In the genomic region with DNA sequence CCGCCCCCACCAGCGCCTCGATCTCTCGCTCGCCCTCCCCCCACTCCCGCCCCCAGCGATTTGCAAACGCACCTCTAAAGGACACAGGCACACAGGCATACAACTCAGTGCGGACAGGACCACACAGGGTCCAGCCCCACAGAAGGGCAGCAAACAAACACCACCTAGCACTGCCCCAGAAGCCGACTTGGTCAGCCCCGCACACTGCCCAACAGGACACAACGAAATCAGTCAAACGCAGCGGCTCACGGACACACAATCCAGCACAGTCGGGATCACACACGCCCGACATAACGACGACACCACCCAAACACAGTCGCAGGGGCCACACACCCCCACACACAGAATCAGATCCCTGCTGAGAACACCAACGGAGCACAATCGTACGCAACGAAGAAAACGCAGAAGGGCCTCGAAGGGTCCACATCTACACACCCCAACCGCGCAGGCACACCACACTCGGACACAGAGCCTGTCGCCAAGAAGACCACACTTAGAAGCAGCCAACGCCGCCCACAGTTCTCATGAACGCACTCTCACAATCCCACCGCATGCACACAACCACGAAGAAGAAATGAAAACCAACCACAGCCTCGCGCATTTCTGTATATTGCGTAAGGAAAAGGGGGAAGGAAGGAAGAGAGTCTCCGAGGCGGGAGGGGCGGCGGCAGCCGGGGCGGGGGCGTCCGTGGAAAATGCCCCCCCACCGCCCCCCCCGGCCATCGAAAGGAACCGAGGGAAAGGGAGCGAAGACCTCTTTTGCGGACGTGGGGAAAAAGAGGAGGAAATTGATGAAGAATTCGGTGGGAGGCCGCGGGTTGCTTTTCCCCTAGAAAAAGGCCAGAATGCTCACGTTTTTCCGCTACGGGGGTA, we compare ENCODE assay signal across 8 cellular contexts. TPM values are rescaled to one million over a fixed set of nuclear protein-coding genes. Genes with fewer than 3 reads are reported as not detected.
DNase-seq lines count a peak whose midpoint lies in the region; ATAC-seq and TF ChIP-seq lines count a peak whose summit lies in the region.

No MANE protein-coding gene starts in this region.

- H3K4me3 ChIP-seq in GM06990 (replicated peaks; ENCODE audit: low read depth, low read length): no peak overlapping the region
- peak overlapping the region in 3 of 4 donors; percentile 27 to 42 (median 34) for H3K4me3 ChIP-seq in Peyer's patch
- H3K4me3 ChIP-seq in choroid plexus epithelial cell (ENCODE audit: low read depth, low read length): peak overlapping the region; percentile 17
- peak overlapping the region; percentile 21 to 29 (median 27) for H3K4me3 ChIP-seq in right lobe of liver

- H3K27ac ChIP-seq in Peyer's patch (peak overlapping the region; percentile 38 to 67 (median 52)), right lobe of liver (peak overlapping the region; percentile 50 to 85 (median 56)), substantia nigra (ENCODE audit: low read depth, low read length, poor library complexity, severe bottlenecking) (peak overlapping the region; percentile 69)

- 1% methylated on average over 37 of the region's 60 CpGs for WGBS in right lobe of liver (ENCODE audit: insufficient coverage, low coverage, low lambda C conversion rate, missing lambda C conversion rate)

- no peak for TF ChIP-seq CTCF in GM06990 (IDR thresholded peaks at IDR 0.05; ENCODE audit: insufficient read depth, low read length, poor library complexity, severe bottlenecking)
- TF ChIP-seq CTCF in Peyer's patch (IDR thresholded peaks at IDR 0.05): no peak
- TF ChIP-seq CTCF in choroid plexus epithelial cell (conservative IDR thresholded peaks at IDR 0.05; ENCODE audit: low read depth, low read length): no peak
- TF ChIP-seq CTCF in right lobe of liver (IDR thresholded peaks at IDR 0.05): no peak

- H3K4me1 ChIP-seq in Peyer's patch: peaks cover 4 to 25% (median 9%) of the 10 kb centered on the region in 4 donors
- no peaks in the 10 kb centered on the region for H3K4me1 ChIP-seq in right lobe of liver

- TF ChIP-seq POLR2A in Peyer's patch (IDR thresholded peaks at IDR 0.05): no peak
- TF ChIP-seq POLR2A in right lobe of liver (IDR thresholded peaks at IDR 0.05): peak; percentile 9

- H3K27me3 ChIP-seq in GM06990 (replicated peaks; ENCODE audit: control insufficient read depth, insufficient read depth, low read length) (peaks cover 8% of the 10 kb centered on the region), Peyer's patch (peaks cover 0 to 48% of the 10 kb centered on the region in 2 donors), right lobe of liver (peaks cover 9 to 50% of the 10 kb centered on the region in 2 donors)

- H3K9me3 ChIP-seq in Peyer's patch (no peaks in the 10 kb centered on the region), right lobe of liver (no peaks in the 10 kb centered on the region)

- peak; percentile 50 for DNase-seq in GM06990 (ENCODE audit: extremely low read depth, insufficient read length)
- DNase-seq in Peyer's patch: peak in 2 of 3 donors; percentile 53 to 60
- peak; percentile 55 for DNase-seq in choroid plexus epithelial cell (ENCODE audit: low read depth)
- no peak for DNase-seq in right lobe of liver
- peak in 20 of 49 donors; percentile 9 to 58 (median 37) for DNase-seq in substantia nigra (lab: John Stamatoyannopoulos, UW)
- DNase-seq in NCI-H1694 treated with DMSO at 0.1 percent for 48 hours (lab: John Stamatoyannopoulos, UW): no peak

- intact Hi-C loops in right lobe of liver (cut with DNase I): no loop called here

- no peaks in the 10 kb centered on the region for H3K36me3 ChIP-seq in GM06990 (ENCODE audit: control insufficient read depth, insufficient read depth, low read length)
- H3K36me3 ChIP-seq in Peyer's patch: no peaks in the 10 kb centered on the region
- H3K36me3 ChIP-seq in right lobe of liver: no peaks in the 10 kb centered on the region

- ATAC-seq in right lobe of liver (peak; percentile 41 to 46 (median 43)), HG03442 (IDR thresholded peaks at IDR 0.05; ENCODE audit: unreplicated experiment) (no peak), HG02885 (IDR thresholded peaks at IDR 0.05; ENCODE audit: poor library complexity, unreplicated experiment) (no peak)

RNA-seq across cellular contexts. Expression of gene TAL1, which starts 0.5 kb away (rescaled TPM):
- total RNA-seq in Peyer's patch (1 to 10 TPM; 1.2 to 7.4 (median 2.9) TPM), right lobe of liver (1 to 10 TPM in 4 of 6 experiments, under 1 TPM in 2; 0.43 to 4.5 (median 1.8) TPM)

RNA-seq across cellular contexts. Expression of gene PDZK1IP1, which starts 41.7 kb away (rescaled TPM):
- 100 to 1,000 TPM in 2 of 4 donors, 10 to 100 TPM in 1, 1 to 10 TPM in 1; 5.8 to 224 (median 104) TPM for total RNA-seq in Peyer's patch
- 10 to 100 TPM in 2 of 6 experiments, 1 to 10 TPM in 2, under 1 TPM in 2; 0.24 to 44.3 (median 5.4) TPM for total RNA-seq in right lobe of liver

Comparison
In these comparisons a context has a peak if more than half of its experiments do, and no peak if none do; other contexts are left out.
1. DNase-seq: peak in GM06990 (single experiment), Peyer's patch (2 of 3) and choroid plexus epithelial cell (single experiment); none in right lobe of liver (0 of 3) and NCI-H1694 treated with DMSO at 0.1 percent for 48 hours (single experiment).
2. ATAC-seq: peak in right lobe of liver (4 of 4); none in HG03442 (single experiment) and HG02885 (single experiment).
3. Peak in every context shown above with its lines, with median percentiles within 50 percentile points of each other: H3K27ac ChIP-seq.